In genomic region chr3:58490860-58491501, GRCh38 we compare ENCODE assay signal across 8 cellular contexts. TPM values are rescaled to one million over a fixed set of nuclear protein-coding genes. Genes with fewer than 3 reads are reported as not detected.
A peak's percentile ranks its signal among the peaks of the same experiment; 100 is the strongest.
DNase-seq lines count a peak whose midpoint lies in the region; ATAC-seq and TF ChIP-seq lines count a peak whose summit lies in the region.

No MANE protein-coding gene starts in this region.

- H2AFZ ChIP-seq in mesenchymal stem cell (ENCODE audit: low read depth, low read length), result peak overlapping the region; percentile 0

- no peak overlapping the region for H2AK5ac ChIP-seq in mesenchymal stem cell (ENCODE audit: low read length, severe bottlenecking)

- no peak overlapping the region for H2BK120ac ChIP-seq in mesenchymal stem cell (ENCODE audit: low read depth, low read length)

- 81% methylated on average over 19 of the region's 19 CpGs for WGBS in mesenchymal stem cell

- H3K4ac ChIP-seq in mesenchymal stem cell (ENCODE audit: low read depth in 1 of 2, low read length in 2 of 2), result peak overlapping the region in 1 of 2 experiments; percentile 66

- H3K36me3 Mint-ChIP-seq in activated naive CD4-positive, alpha-beta T cell treated with anti-CD3 and anti-CD28 coated beads for 36 hours (ENCODE audit: low read depth), result no peaks in the 10 kb centered on the region
- H3K36me3 Mint-ChIP-seq in activated naive CD4-positive, alpha-beta T cell treated with anti-CD3 and anti-CD28 coated beads, Interleukin-2, amount 50 U/mL, for 72 hours, result peaks cover 0 to 7% of the 10 kb centered on the region in 2 donors

- TF ChIP-seq CTCF in breast epithelium (IDR thresholded peaks at IDR 0.05) (no peak), upper lobe of right lung (IDR thresholded peaks at IDR 0.05) (no peak), omental fat pad (IDR thresholded peaks at IDR 0.05) (no peak)

- peak overlapping the region; percentile 87 for H4K8ac ChIP-seq in mesenchymal stem cell (ENCODE audit: low read length)

- no peak overlapping the region for H2BK12ac ChIP-seq in mesenchymal stem cell (ENCODE audit: low read length in 2 of 2)

- H3K9me3 Mint-ChIP-seq in activated naive CD4-positive, alpha-beta T cell treated with anti-CD3 and anti-CD28 coated beads for 36 hours, result no peaks in the 10 kb centered on the region
- H3K9me3 Mint-ChIP-seq in activated naive CD4-positive, alpha-beta T cell treated with anti-CD3 and anti-CD28 coated beads, Interleukin-2, amount 50 U/mL, for 72 hours, result no peaks in the 10 kb centered on the region

- TF ChIP-seq POLR2A in breast epithelium (IDR thresholded peaks at IDR 0.05), result no peak

- H3K79me1 ChIP-seq in mesenchymal stem cell (replicated peaks; ENCODE audit: low read length, poor library complexity, severe bottlenecking), result peaks cover 8% of the 10 kb centered on the region

- no peak for DNase-seq in activated naive CD4-positive, alpha-beta T cell treated with anti-CD3 and anti-CD28 coated beads for 36 hours
- no peak for DNase-seq in activated naive CD4-positive, alpha-beta T cell treated with anti-CD3 and anti-CD28 coated beads, Interleukin-2, amount 50 U/mL, for 72 hours (ENCODE audit: low spot score in 2 of 2)
- DNase-seq in breast epithelium (ENCODE audit: low spot score in 2 of 2) (no peak), mesenchymal stem cell (no peak), upper lobe of right lung (peak; percentile 71), A172 (ENCODE audit: low spot score) (no peak), NCI-H2227 (lab: John Stamatoyannopoulos, UW; ENCODE audit: unreplicated experiment) (no peak), omental fat pad (ENCODE audit: low spot score) (no peak)

- peak overlapping the region in 1 of 2 experiments; percentile 11 for H3K18ac ChIP-seq in mesenchymal stem cell (ENCODE audit: low read depth in 1 of 2, low read length in 2 of 2)

- peak overlapping the region; percentile 45 for H3K4me3 Mint-ChIP-seq in activated naive CD4-positive, alpha-beta T cell treated with anti-CD3 and anti-CD28 coated beads for 36 hours

- no peaks in the 10 kb centered on the region for H3K27me3 Mint-ChIP-seq in activated naive CD4-positive, alpha-beta T cell treated with anti-CD3 and anti-CD28 coated beads for 36 hours (ENCODE audit: low read depth)

- no peak overlapping the region for H3K23ac ChIP-seq in mesenchymal stem cell (ENCODE audit: low read length in 2 of 2)

- H2BK15ac ChIP-seq in mesenchymal stem cell (ENCODE audit: low read depth, poor library complexity, severe bottlenecking), result peak overlapping the region; percentile 44

- peak overlapping the region; percentile 71 to 96 (median 83) for H3K4me3 ChIP-seq in breast epithelium
- H3K4me3 ChIP-seq in mesenchymal stem cell (ENCODE audit: insufficient read depth in 1 of 2, low read depth in 1 of 2, low read length in 2 of 2), result peak overlapping the region in 1 of 2 experiments; percentile 72
- peak overlapping the region; percentile 51 for H3K4me3 ChIP-seq in upper lobe of right lung

- H3K36me3 ChIP-seq in breast epithelium (no peaks in the 10 kb centered on the region), mesenchymal stem cell (ENCODE audit: control insufficient read depth in 1 of 2, insufficient read depth in 2 of 2, low read depth in 1 of 2, low read length in 2 of 2) (no peaks in the 10 kb centered on the region), upper lobe of right lung (no peaks in the 10 kb centered on the region)

- CTCF ChIA-PET in activated naive CD4-positive, alpha-beta T cell treated with anti-CD3 and anti-CD28 coated beads for 36 hours (lab: Charles Lee), result interaction anchor here (0.9 to 4.7 kb wide), 15 partner anchors 9 to 183 kb away, joined by 3 to 33 read pairs (median 4); partner anchors contain the start of genes HTD2, PXK and RPP14

- no peak overlapping the region for H3K27ac Mint-ChIP-seq in activated naive CD4-positive, alpha-beta T cell treated with anti-CD3 and anti-CD28 coated beads for 36 hours
- H3K27ac Mint-ChIP-seq in activated naive CD4-positive, alpha-beta T cell treated with anti-CD3 and anti-CD28 coated beads, Interleukin-2, amount 50 U/mL, for 72 hours, result no peak overlapping the region

- H3K9me3 ChIP-seq in breast epithelium, result no peaks in the 10 kb centered on the region
- H3K9me3 ChIP-seq in mesenchymal stem cell (ENCODE audit: control insufficient read depth, low read length), result no peaks in the 10 kb centered on the region
- H3K9me3 ChIP-seq in upper lobe of right lung, result no peaks in the 10 kb centered on the region

- H3K4me2 ChIP-seq in mesenchymal stem cell (ENCODE audit: low read length, poor library complexity, severe bottlenecking), result no peak overlapping the region

- H3K4me1 ChIP-seq in breast epithelium, result peaks cover 0 to 18% of the 10 kb centered on the region in 2 donors
- peaks cover 13% of the 10 kb centered on the region for H3K4me1 ChIP-seq in mesenchymal stem cell (ENCODE audit: control insufficient read depth, insufficient read depth, low read depth, low read length)
- H3K4me1 ChIP-seq in upper lobe of right lung, result peaks cover 17% of the 10 kb centered on the region

- no peak overlapping the region for H2BK5ac ChIP-seq in mesenchymal stem cell (ENCODE audit: low read depth, low read length, poor library complexity, severe bottlenecking)

- intact Hi-C loops in activated naive CD4-positive, alpha-beta T cell treated with anti-CD3 and anti-CD28 coated beads for 36 hours (cut with micrococcal nuclease), result loop anchor here (1.0 to 5.0 kb wide), 4 partner anchors 20 to 254 kb away; partner anchors contain the start of gene ABHD6
- intact Hi-C loops in breast epithelium (cut with DNase I; ENCODE audit: low total_unique reads), result no loop called here
- intact Hi-C loops in upper lobe of right lung (cut with DNase I), result no loop called here

- H3K27ac ChIP-seq in breast epithelium (peak overlapping the region; percentile 83 to 93), mesenchymal stem cell (ENCODE audit: low read length, poor library complexity, severe bottlenecking) (no peak overlapping the region), upper lobe of right lung (peak overlapping the region; percentile 77)

- no peak for ATAC-seq in activated naive CD4-positive, alpha-beta T cell treated with anti-CD3 and anti-CD28 coated beads, Interleukin-2, amount 50 U/mL, for 72 hours
- ATAC-seq in upper lobe of right lung (no peak), omental fat pad (ENCODE audit: low FRiP score) (no peak)

- H3K4me1 Mint-ChIP-seq in activated naive CD4-positive, alpha-beta T cell treated with anti-CD3 and anti-CD28 coated beads for 36 hours (ENCODE audit: low read depth), result peaks cover 39% of the 10 kb centered on the region

- peak overlapping the region; percentile 65 for H3K9ac ChIP-seq in mesenchymal stem cell (ENCODE audit: low read length)

- H3K27me3 ChIP-seq in breast epithelium (no peaks in the 10 kb centered on the region), mesenchymal stem cell (ENCODE audit: control insufficient read depth in 1 of 2, insufficient read depth in 1 of 2, low read length in 2 of 2) (peaks cover 0 to 14% of the 10 kb centered on the region in 2 experiments), upper lobe of right lung (no peaks in the 10 kb centered on the region)

- peak overlapping the region; percentile 74 for H4K91ac ChIP-seq in mesenchymal stem cell (ENCODE audit: low read length)

- H3K14ac ChIP-seq in mesenchymal stem cell (ENCODE audit: low read length in 2 of 2), result no peak overlapping the region

RNA-seq across cellular contexts. Expression of gene KCTD6, which starts 0.9 kb away (rescaled TPM):
- 1 to 10 TPM; 8.4 to 9.9 TPM for total RNA-seq in activated naive CD4-positive, alpha-beta T cell treated with anti-CD3 and anti-CD28 coated beads for 36 hours
- 1 to 10 TPM; 2.5 to 5.7 TPM for total RNA-seq in activated naive CD4-positive, alpha-beta T cell treated with anti-CD3 and anti-CD28 coated beads, Interleukin-2, amount 50 U/mL, for 72 hours
- 10 to 100 TPM; 15.4 to 30.7 (median 16.3) TPM for total RNA-seq in breast epithelium
- polyA plus RNA-seq in mesenchymal stem cell (2013, experiment 1 of 2), result 5.4 TPM
- polyA plus RNA-seq in mesenchymal stem cell (2013, experiment 2 of 2), result 5.7 TPM
- total RNA-seq in upper lobe of right lung, result 8.2 TPM
- 6.4 and 9.1 TPM in 2 replicates for total RNA-seq in A172 (2014; rRNA removed; shearing (Covaris generic))
- total RNA-seq in omental fat pad, result 10 to 100 TPM; 11.9 to 17.2 (median 14.6) TPM

RNA-seq across cellular contexts. Expression of gene ACOX2, which starts 46.0 kb away (rescaled TPM):
- total RNA-seq in activated naive CD4-positive, alpha-beta T cell treated with anti-CD3 and anti-CD28 coated beads for 36 hours, result not detected
- total RNA-seq in activated naive CD4-positive, alpha-beta T cell treated with anti-CD3 and anti-CD28 coated beads, Interleukin-2, amount 50 U/mL, for 72 hours, result not detected
- total RNA-seq in breast epithelium (10 to 100 TPM; 12.1 to 31.5 (median 17.6) TPM), upper lobe of right lung (20.1 TPM), omental fat pad (10 to 100 TPM; 10.4 to 26.8 (median 15.3) TPM)
- polyA plus RNA-seq in mesenchymal stem cell (2013, experiment 1 of 2), result 3.2 TPM
- 3.6 TPM for polyA plus RNA-seq in mesenchymal stem cell (2013, experiment 2 of 2)
- total RNA-seq in A172 (2014; rRNA removed; shearing (Covaris generic)), result 2.2 and 5.4 TPM in 2 replicates

RNA-seq across cellular contexts. Expression of gene PDHB, which starts 57.3 kb away (rescaled TPM):
- 10 to 100 TPM; 51.6 to 53.7 TPM for total RNA-seq in activated naive CD4-positive, alpha-beta T cell treated with anti-CD3 and anti-CD28 coated beads for 36 hours
- 10 to 100 TPM; 53.0 to 56.5 TPM for total RNA-seq in activated naive CD4-positive, alpha-beta T cell treated with anti-CD3 and anti-CD28 coated beads, Interleukin-2, amount 50 U/mL, for 72 hours
- total RNA-seq in breast epithelium, result 10 to 100 TPM; 56.0 to 68.2 (median 57.1) TPM
- 71.9 TPM for polyA plus RNA-seq in mesenchymal stem cell (2013, experiment 1 of 2)
- polyA plus RNA-seq in mesenchymal stem cell (2013, experiment 2 of 2), result 76.5 TPM
- total RNA-seq in upper lobe of right lung, result 49.6 TPM
- total RNA-seq in A172 (2014; rRNA removed; shearing (Covaris generic)), result 141 and 170 TPM in 2 replicates
- total RNA-seq in omental fat pad, result 10 to 100 TPM; 59.6 to 87.6 (median 74.0) TPM
